ENCODE assay signal across 1 cellular context in genomic region chr11:6249822-6250555, GRCh38.
TF ChIP-seq lines count a peak whose summit lies in the region.

No MANE protein-coding gene starts in this region.

TF ChIP-seq in K562, 482 proteins besides CTCF, POLR2A, EP300 and RAD21 (continues in another document):
- no peak for TF ChIP-seq DDX20 (tag; IDR thresholded peaks at IDR 0.05; ENCODE audit: low read depth)
- TF ChIP-seq HMG20A (CRISPR knock-in tag; conservative IDR thresholded peaks at IDR 0.05), result no peak
- TF ChIP-seq SP2 (IDR thresholded peaks at IDR 0.05; ENCODE audit: extremely low read depth, low read depth, low read length, poor library complexity, severe bottlenecking), result no peak
- no peak for TF ChIP-seq MYBL2 (IDR thresholded peaks at IDR 0.05; ENCODE audit: low read depth)
- TF ChIP-seq MYBL2 (CRISPR knock-in tag; IDR thresholded peaks at IDR 0.05; ENCODE audit: borderline replicate concordance), result no peak
- peak in 1 of 3 experiments; percentile 76; a peak in 2 of 6 replicates for TF ChIP-seq ZBTB11 (CRISPR knock-in tag; IDR thresholded peaks at IDR 0.05)
- peak; percentile 79; the same call in 1 of the 2 replicates for TF ChIP-seq ERF (CRISPR knock-in tag; IDR thresholded peaks at IDR 0.05)
- peak; percentile 67; the same call in 1 of the 2 replicates for TF ChIP-seq ZNF766 (CRISPR knock-in tag; conservative IDR thresholded peaks at IDR 0.05)
- TF ChIP-seq RNF219 (CRISPR knock-in tag; IDR thresholded peaks at IDR 0.05), result no peak
- TF ChIP-seq MXI1 (IDR thresholded peaks at IDR 0.05; ENCODE audit: low read depth, low read length), result no peak
- TF ChIP-seq BCLAF1 (IDR thresholded peaks at IDR 0.05; ENCODE audit: borderline replicate concordance in 1 of 2, control insufficient read depth in 1 of 2, low read depth in 2 of 2, low read length in 1 of 2), result no peak
- TF ChIP-seq JUN (IDR thresholded peaks at IDR 0.05; ENCODE audit: borderline replicate concordance, low read depth, low read length), result peak; percentile 69; the same call in 1 of the 2 replicates
- no peak for TF ChIP-seq JUN (CRISPR knock-in tag; IDR thresholded peaks at IDR 0.05; ENCODE audit: borderline replicate concordance)
- TF ChIP-seq AFF1 (IDR thresholded peaks at IDR 0.05; ENCODE audit: low read depth in 1 of 2, partially characterized antibody in 2 of 2), result no peak
- no peak for TF ChIP-seq RBM17 (IDR thresholded peaks at IDR 0.05; ENCODE audit: borderline replicate concordance, low read depth, low read length)
- TF ChIP-seq ARID4B (CRISPR knock-in tag; IDR thresholded peaks at IDR 0.05), result no peak
- TF ChIP-seq ZNF12 (CRISPR knock-in tag; IDR thresholded peaks at IDR 0.05), result no peak
- 0 out of 4 replicates have a peak, but pooled peaks have one; percentile 16 to 33 for TF ChIP-seq KDM1A (IDR thresholded peaks at IDR 0.05)
- TF ChIP-seq ZNF764 (CRISPR knock-in tag; IDR thresholded peaks at IDR 0.05; ENCODE audit: low read depth), result no peak
- no peak for TF ChIP-seq AFF4 (CRISPR knock-in tag; IDR thresholded peaks at IDR 0.05)
- TF ChIP-seq MCM5 (IDR thresholded peaks at IDR 0.05; ENCODE audit: low read depth), result no peak
- TF ChIP-seq KLF16 (IDR thresholded peaks at IDR 0.05), result peak; percentile 88
- TF ChIP-seq CBFA2T2 (conservative IDR thresholded peaks at IDR 0.05), result peak; percentile 96
- TF ChIP-seq ZBTB5 (IDR thresholded peaks at IDR 0.05), result no peak
- TF ChIP-seq ATF6 (CRISPR knock-in tag; IDR thresholded peaks at IDR 0.05), result no peak
